ENCODE assay signal across 26 cellular contexts in the genomic region with DNA sequence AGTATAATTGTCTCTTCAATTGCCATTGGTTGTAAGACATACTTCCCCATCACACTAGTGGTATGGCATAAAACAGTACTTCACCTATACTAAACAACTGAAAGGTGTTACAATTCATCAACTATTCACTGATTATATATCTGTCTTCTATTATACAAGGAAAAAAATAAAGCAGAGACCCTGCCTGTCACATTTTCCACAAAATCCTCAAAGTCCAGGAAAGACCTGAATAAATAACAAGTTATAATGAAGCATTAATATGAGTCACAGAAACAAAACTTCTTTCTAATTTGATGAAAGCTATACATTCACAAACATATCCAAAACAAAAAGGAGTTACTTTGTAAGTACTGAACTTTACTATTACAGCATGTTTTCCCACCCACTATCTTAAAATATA.
"Had no signal": no experiment of that assay in that cellular context is flagged by ENCODE, and none has a peak within 500 bp of the region (broad histone marks: within the 10 kb centered on the region; RNA-seq: fewer than 3 reads in every experiment).

No MANE protein-coding gene starts in this region.

- H3K4me3 ChIP-seq: colonic mucosa, gastrocnemius medialis, heart left ventricle, left lung, skin epidermis, spleen, thoracic aorta, tibial nerve, vagina had no signal

- ATAC-seq: effector memory CD8-positive, alpha-beta T cell; gastrocnemius medialis; heart left ventricle; left cardiac atrium; naive thymus-derived CD4-positive, alpha-beta T cell; stimulated activated memory B cell treated with anti-CD40 and anti-IgM and Interleukin-4, amounts not matched to agents 10 μg/mL and 1 μg/mL and 100 μg/mL, for 72 hours had no signal

- H3K4me3 Mint-ChIP-seq: dendritic cell treated with granulocyte-macrophage colony-stimulating factor and Interleukin-4, amounts not matched to agents 40 ng/mL and 50 ng/mL, for 4 days; effector memory CD8-positive, alpha-beta T cell; naive thymus-derived CD4-positive, alpha-beta T cell; nephron progenitor cell; stimulated activated memory B cell treated with anti-CD40 and anti-IgM and Interleukin-4, amounts not matched to agents 10 μg/mL and 1 μg/mL and 100 μg/mL, for 72 hours; stimulated activated naive CD8-positive, alpha-beta T cell treated with anti-CD3 and anti-CD28 coated beads, Interleukin-15, Interleukin-2, amounts not matched to agents 100 ng/mL and 50 ng/mL, for 24 hours had no signal

- H3K4me1 ChIP-seq: colonic mucosa, gastrocnemius medialis, left lung, spleen, tibial nerve, vagina had no signal

- H3K9me3 ChIP-seq: colonic mucosa, gastrocnemius medialis, heart left ventricle, left lung, spleen, thoracic aorta, tibial nerve, vagina had no signal

- H3K36me3 ChIP-seq: colonic mucosa, gastrocnemius medialis, heart left ventricle, left lung, spleen, thoracic aorta, tibial nerve, vagina had no signal

- H3K27ac Mint-ChIP-seq: dendritic cell treated with granulocyte-macrophage colony-stimulating factor and Interleukin-4, amounts not matched to agents 40 ng/mL and 50 ng/mL, for 4 days; effector memory CD8-positive, alpha-beta T cell; naive thymus-derived CD4-positive, alpha-beta T cell; nephron progenitor cell; stimulated activated memory B cell treated with anti-CD40 and anti-IgM and Interleukin-4, amounts not matched to agents 10 μg/mL and 1 μg/mL and 100 μg/mL, for 72 hours; stimulated activated naive CD8-positive, alpha-beta T cell treated with anti-CD3 and anti-CD28 coated beads, Interleukin-15, Interleukin-2, amounts not matched to agents 100 ng/mL and 50 ng/mL, for 24 hours had no signal

- H3K4me1 Mint-ChIP-seq: naive thymus-derived CD4-positive, alpha-beta T cell; nephron progenitor cell; stimulated activated memory B cell treated with anti-CD40 and anti-IgM and Interleukin-4, amounts not matched to agents 10 μg/mL and 1 μg/mL and 100 μg/mL, for 72 hours had no signal

- H3K27me3 ChIP-seq: colonic mucosa, gastrocnemius medialis, heart left ventricle, left lung, spleen, tibial nerve, vagina had no signal

- DNase-seq: colonic mucosa; effector memory CD8-positive, alpha-beta T cell; foreskin fibroblast; gastrocnemius medialis; heart left ventricle; hippocampal formation; left cardiac atrium; left lung; mammary epithelial cell; mesendoderm; midbrain; naive thymus-derived CD4-positive, alpha-beta T cell; nephron progenitor cell; nucleus accumbens; posterior cingulate gyrus; retina; spleen; stimulated activated CD4-positive, alpha-beta T cell treated with anti-CD3 and anti-CD28 coated beads, Interleukin-4, amount 100 ng/mL, for 4 hours had no signal

- H3K27me3 Mint-ChIP-seq: dendritic cell treated with granulocyte-macrophage colony-stimulating factor and Interleukin-4, amounts not matched to agents 40 ng/mL and 50 ng/mL, for 4 days; effector memory CD8-positive, alpha-beta T cell; stimulated activated memory B cell treated with anti-CD40 and anti-IgM and Interleukin-4, amounts not matched to agents 10 μg/mL and 1 μg/mL and 100 μg/mL, for 72 hours; stimulated activated naive CD8-positive, alpha-beta T cell treated with anti-CD3 and anti-CD28 coated beads, Interleukin-15, Interleukin-2, amounts not matched to agents 100 ng/mL and 50 ng/mL, for 24 hours had no signal

- H3K27ac ChIP-seq: colonic mucosa, gastrocnemius medialis, heart left ventricle, thoracic aorta, vagina had no signal

- H3K9me3 Mint-ChIP-seq: dendritic cell treated with granulocyte-macrophage colony-stimulating factor and Interleukin-4, amounts not matched to agents 40 ng/mL and 50 ng/mL, for 4 days; effector memory CD8-positive, alpha-beta T cell; nephron progenitor cell; stimulated activated memory B cell treated with anti-CD40 and anti-IgM and Interleukin-4, amounts not matched to agents 10 μg/mL and 1 μg/mL and 100 μg/mL, for 72 hours had no signal

- H3K36me3 Mint-ChIP-seq: naive thymus-derived CD4-positive, alpha-beta T cell; stimulated activated memory B cell treated with anti-CD40 and anti-IgM and Interleukin-4, amounts not matched to agents 10 μg/mL and 1 μg/mL and 100 μg/mL, for 72 hours had no signal

- FAIRE-seq: islet of Langerhans had no signal
